ENCODE assay signal across 8 cellular contexts in genomic region chr14:75334191-75335051, GRCh38. TPM values are rescaled to one million over a fixed set of nuclear protein-coding genes. Genes with fewer than 3 reads are reported as not detected.
DNase-seq lines count a peak whose midpoint lies in the region; ATAC-seq and TF ChIP-seq lines count a peak whose summit lies in the region.

No MANE protein-coding gene starts in this region.

- H3K9me3 ChIP-seq in smooth muscle cell (replicated peaks; ENCODE audit: low read depth), result no peaks in the 10 kb centered on the region

- H3K79me2 ChIP-seq in smooth muscle cell (ENCODE audit: low read depth), result no peaks in the 10 kb centered on the region

- no peak overlapping the region for H3K27ac ChIP-seq in smooth muscle cell (ENCODE audit: low read depth)

- ATAC-seq in HG03175 (IDR thresholded peaks at IDR 0.05; ENCODE audit: unreplicated experiment), result peak; percentile 59
- no peak for ATAC-seq in GM21367 (IDR thresholded peaks at IDR 0.05; ENCODE audit: unreplicated experiment)
- no peak for ATAC-seq in HG03460 (IDR thresholded peaks at IDR 0.05; ENCODE audit: unreplicated experiment)

- DNase-seq in activated CD8-positive, alpha-beta memory T cell treated with anti-CD3 and anti-CD28 coated beads for 1 hour (ENCODE audit: extremely low read depth in 1 of 2, low read depth in 1 of 2), result peak; percentile 20
- DNase-seq in fibroblast of villous mesenchyme (ENCODE audit: low read depth), result peak; percentile 36
- DNase-seq in smooth muscle cell (lab: John Stamatoyannopoulos, UW; ENCODE audit: unreplicated experiment), result no peak
- no peak for DNase-seq in islet precursor cell
- DNase-seq in occipital lobe (lab: John Stamatoyannopoulos, UW), result no peak

- no peak for TF ChIP-seq CTCF in fibroblast of villous mesenchyme (IDR thresholded peaks at IDR 0.05; ENCODE audit: insufficient read depth, low read depth, low read length)
- TF ChIP-seq CTCF in smooth muscle cell (IDR thresholded peaks at IDR 0.05; ENCODE audit: borderline replicate concordance, insufficient read depth, poor library complexity, severe bottlenecking), result no peak

- H3K4me2 ChIP-seq in smooth muscle cell, result peak overlapping the region; percentile 66

- H3K4me3 ChIP-seq in fibroblast of villous mesenchyme (ENCODE audit: low read depth, low read length) (peak overlapping the region; percentile 10), smooth muscle cell (no peak overlapping the region)

- H3K4me1 ChIP-seq in smooth muscle cell (ENCODE audit: low read depth), result no peaks in the 10 kb centered on the region

- no peaks in the 10 kb centered on the region for H3K27me3 ChIP-seq in smooth muscle cell (ENCODE audit: low read depth)

- 70% methylated on average over 23 of the region's 23 CpGs for WGBS in smooth muscle cell (ENCODE audit: low lambda C conversion rate)

- no peak overlapping the region for H3K9ac ChIP-seq in smooth muscle cell (ENCODE audit: low read depth)

- no peak overlapping the region for H2AFZ ChIP-seq in smooth muscle cell (ENCODE audit: low read depth)

- no peaks in the 10 kb centered on the region for H3F3A ChIP-seq in smooth muscle cell (ENCODE audit: low read depth)

- H4K20me1 ChIP-seq in smooth muscle cell (ENCODE audit: low read depth), result no peaks in the 10 kb centered on the region

- H3K36me3 ChIP-seq in smooth muscle cell (ENCODE audit: low read depth), result no peaks in the 10 kb centered on the region

RNA-seq across cellular contexts. Expression of gene FOS, which starts 55.8 kb away (rescaled TPM):
- total RNA-seq in fibroblast of villous mesenchyme (108 and 122 TPM in 2 replicates), smooth muscle cell (1,280 and 1,300 TPM in 2 replicates), occipital lobe (51.2 TPM)
- 1,543 and 1,567 TPM in 2 replicates for polyA plus RNA-seq in smooth muscle cell

Comparison
In these comparisons a context has a peak if more than half of its experiments do, and no peak if none do; other contexts are left out.
1. DNase-seq: peak in activated CD8-positive, alpha-beta memory T cell treated with anti-CD3 and anti-CD28 coated beads for 1 hour (2 of 2) and fibroblast of villous mesenchyme (single experiment); none in smooth muscle cell (single experiment), islet precursor cell (single experiment) and occipital lobe (single experiment).
2. RNA of gene FOS, which starts 55.8 kb away (total RNA-seq): 1,280 to 1,300 TPM in smooth muscle cell; 108 to 122 TPM in fibroblast of villous mesenchyme and 51.2 TPM in occipital lobe (single experiment); every median in the first group is over 10 times any median in the second.